Comparison of ENCODE assay signal across 8 cellular contexts in genomic region chr7:21427861-21428641, GRCh38. TPM values are rescaled to one million over a fixed set of nuclear protein-coding genes. Genes with fewer than 3 reads are reported as not detected.
DNase-seq lines count a peak whose midpoint lies in the region; ATAC-seq and TF ChIP-seq lines count a peak whose summit lies in the region.

Gene SP4, plus strand, starts transcription at chr7:21428083. Its CDS starts 169 bp downstream, at chr7:21428252.

- CTCF ChIA-PET in naive thymus-derived CD4-positive, alpha-beta T cell (lab: Charles Lee) = interaction anchor here (0.6 kb wide), 1 partner anchor 509 kb away, joined by 4 read pairs; no protein-coding TSS in a partner anchor

- TF ChIP-seq CTCF in LNCaP clone FGC (IDR thresholded peaks at IDR 0.05; ENCODE audit: control insufficient read depth, extremely low read depth, insufficient read depth) (no peak), fibroblast of lung (conservative IDR thresholded peaks at IDR 0.05 in 1 of 2, IDR thresholded peaks at IDR 0.05 in 1 of 2; ENCODE audit: low read depth in 1 of 2, low read length in 2 of 2) (no peak)

- POLR2A ChIA-PET in naive thymus-derived CD4-positive, alpha-beta T cell (lab: Charles Lee) = interaction anchor here (0.6 to 2.4 kb wide), 8 partner anchors 9 to 521 kb away, joined by 3 to 15 read pairs (median 6); no protein-coding TSS in a partner anchor

- H3K27ac ChIP-seq in fibroblast of lung (ENCODE audit: insufficient read depth, low read length) = peak within 1 kb of the TSS; percentile 93
- peak within 1 kb of the TSS; percentile 99 for H3K27ac ChIP-seq in naive thymus-derived CD4-positive, alpha-beta T cell (ENCODE audit: low read depth, low read length)

- no peaks in the 10 kb centered on the region for H3K9me3 ChIP-seq in fibroblast of lung (ENCODE audit: control insufficient read depth, insufficient read depth, low read depth, low read length)
- H3K9me3 ChIP-seq in naive thymus-derived CD4-positive, alpha-beta T cell (ENCODE audit: control insufficient read depth in 2 of 3, low read length in 3 of 3) = no peaks in the 10 kb centered on the region

- H3K4me2 ChIP-seq in fibroblast of lung (ENCODE audit: extremely low read depth, insufficient read depth, low read length) = peak within 1 kb of the TSS; percentile 93

- no peaks in the 10 kb centered on the region for H3K4me1 ChIP-seq in fibroblast of lung (ENCODE audit: control insufficient read depth, extremely low read depth, insufficient read depth, low read length)
- peaks cover 41 to 49% of the 10 kb centered on the region in 2 donors for H3K4me1 ChIP-seq in naive thymus-derived CD4-positive, alpha-beta T cell (ENCODE audit: control insufficient read depth in 2 of 2, insufficient read depth in 2 of 2, low read length in 2 of 2)

- no peaks in the 10 kb centered on the region for H4K20me1 ChIP-seq in fibroblast of lung (ENCODE audit: control insufficient read depth, extremely low read depth, insufficient read depth, low read length)

- ATAC-seq in naive thymus-derived CD4-positive, alpha-beta T cell = peak; percentile 82
- ATAC-seq in stimulated activated memory B cell treated with anti-CD40 and anti-IgM and Interleukin-4, amounts not matched to agents 10 μg/mL and 1 μg/mL and 100 μg/mL, for 72 hours = peak; percentile 91

- H3K9me3 Mint-ChIP-seq in naive thymus-derived CD4-positive, alpha-beta T cell = no peaks in the 10 kb centered on the region
- H3K9me3 Mint-ChIP-seq in stimulated activated memory B cell treated with anti-CD40 and anti-IgM and Interleukin-4, amounts not matched to agents 10 μg/mL and 1 μg/mL and 100 μg/mL, for 72 hours = no peaks in the 10 kb centered on the region

- no peaks in the 10 kb centered on the region for H3K79me2 ChIP-seq in fibroblast of lung (ENCODE audit: control insufficient read depth, insufficient read depth, low read length)

- H3K36me3 Mint-ChIP-seq in naive thymus-derived CD4-positive, alpha-beta T cell = peaks cover 4 to 30% (median 20%) of the 10 kb centered on the region in 5 donors
- H3K36me3 Mint-ChIP-seq in stimulated activated memory B cell treated with anti-CD40 and anti-IgM and Interleukin-4, amounts not matched to agents 10 μg/mL and 1 μg/mL and 100 μg/mL, for 72 hours = peaks cover 10% of the 10 kb centered on the region

- H3K4me3 Mint-ChIP-seq in naive thymus-derived CD4-positive, alpha-beta T cell = peak within 1 kb of the TSS; percentile 94 to 100 (median 98)
- H3K4me3 Mint-ChIP-seq in stimulated activated memory B cell treated with anti-CD40 and anti-IgM and Interleukin-4, amounts not matched to agents 10 μg/mL and 1 μg/mL and 100 μg/mL, for 72 hours = peak within 1 kb of the TSS; percentile 100

- H3K4me1 Mint-ChIP-seq in naive thymus-derived CD4-positive, alpha-beta T cell = peaks cover 29 to 59% (median 57%) of the 10 kb centered on the region in 7 donors
- H3K4me1 Mint-ChIP-seq in stimulated activated memory B cell treated with anti-CD40 and anti-IgM and Interleukin-4, amounts not matched to agents 10 μg/mL and 1 μg/mL and 100 μg/mL, for 72 hours = peaks cover 51% of the 10 kb centered on the region

- peak within 1 kb of the TSS; percentile 87 for H2AFZ ChIP-seq in fibroblast of lung (ENCODE audit: low read length)

- peak within 1 kb of the TSS; percentile 94 to 100 (median 99) for H3K27ac Mint-ChIP-seq in naive thymus-derived CD4-positive, alpha-beta T cell
- peak within 1 kb of the TSS; percentile 100 for H3K27ac Mint-ChIP-seq in stimulated activated memory B cell treated with anti-CD40 and anti-IgM and Interleukin-4, amounts not matched to agents 10 μg/mL and 1 μg/mL and 100 μg/mL, for 72 hours

- intact Hi-C loops in naive thymus-derived CD4-positive, alpha-beta T cell (cut with micrococcal nuclease) = loop anchor here (1.0 to 10.0 kb wide), 25 partner anchors 15 to 1871 kb away; partner anchors contain the start of genes CDCA7L (in 2 of the 2), DNAH11 (in 1 of the 2), HYCC1 (in 1 of the 2) and KLHL7 (in 1 of the 2)

- no peaks in the 10 kb centered on the region for H3K27me3 Mint-ChIP-seq in naive thymus-derived CD4-positive, alpha-beta T cell
- H3K27me3 Mint-ChIP-seq in stimulated activated memory B cell treated with anti-CD40 and anti-IgM and Interleukin-4, amounts not matched to agents 10 μg/mL and 1 μg/mL and 100 μg/mL, for 72 hours = no peaks in the 10 kb centered on the region

- no peaks in the 10 kb centered on the region for H3K27me3 ChIP-seq in fibroblast of lung (ENCODE audit: control insufficient read depth, insufficient read depth, low read length)
- H3K27me3 ChIP-seq in naive thymus-derived CD4-positive, alpha-beta T cell (ENCODE audit: control insufficient read depth in 2 of 2, insufficient read depth in 2 of 2, low read length in 2 of 2) = no peaks in the 10 kb centered on the region

- peak within 1 kb of the TSS; percentile 68 for H3K9ac ChIP-seq in fibroblast of lung (ENCODE audit: insufficient read depth, low read length)

- peak; percentile 97 for DNase-seq in EH (ENCODE audit: low read depth)
- peak; percentile 99 for DNase-seq in H4 (ENCODE audit: low spot score)
- DNase-seq in LNCaP clone FGC (ENCODE audit: low read depth) = peak; percentile 82
- peak; percentile 96 for DNase-seq in RPMI8226
- DNase-seq in activated T-helper 1 cell treated with anti-CD3 and anti-CD28 coated beads, Interleukin-2, amount 50 U/mL, for 16 hours (ENCODE audit: low read depth in 1 of 2, low spot score in 1 of 2) = peak; percentile 89 to 95
- peak; percentile 93 to 94 for DNase-seq in fibroblast of lung (ENCODE audit: low read depth in 2 of 2)
- peak; percentile 94 to 98 (median 98) for DNase-seq in naive thymus-derived CD4-positive, alpha-beta T cell

- peak within 1 kb of the TSS; percentile 76 for H3K4me3 ChIP-seq in LNCaP clone FGC (ENCODE audit: low read depth, low read length)
- peak within 1 kb of the TSS; percentile 67 to 97 (median 91) for H3K4me3 ChIP-seq in fibroblast of lung (replicated peaks in 1 of 4; ENCODE audit: control extremely low read depth in 1 of 4, insufficient read depth in 1 of 4, low read depth in 3 of 4, low read length in 4 of 4)
- peak within 1 kb of the TSS; percentile 99 for H3K4me3 ChIP-seq in naive thymus-derived CD4-positive, alpha-beta T cell (ENCODE audit: low read length)

- H3K36me3 ChIP-seq in fibroblast of lung (ENCODE audit: control insufficient read depth, insufficient read depth, low read length) = no peaks in the 10 kb centered on the region
- peaks cover 0 to 9% (median 8%) of the 10 kb centered on the region in 3 experiments for H3K36me3 ChIP-seq in naive thymus-derived CD4-positive, alpha-beta T cell (ENCODE audit: control insufficient read depth in 2 of 3, insufficient read depth in 3 of 3, low read length in 3 of 3)

RNA-seq across cellular contexts. Expression of gene SP4, which starts in this region (rescaled TPM):
- total RNA-seq in H4 (2014; rRNA removed; shearing (Covaris generic)) = 12.6 and 16.6 TPM in 2 replicates
- total RNA-seq in fibroblast of lung = 4.9 and 8.8 TPM in 2 replicates
- 2.7 and 2.9 TPM in 2 replicates for polyA plus RNA-seq in fibroblast of lung
- 1.2 and 1.3 TPM in 2 replicates for polyA plus RNA-seq in fibroblast of lung (2012)
- polyA minus RNA-seq in fibroblast of lung (ENCODE audit: low replicate concordance) = 0.39 and 3.0 TPM in 2 replicates
- total RNA-seq in naive thymus-derived CD4-positive, alpha-beta T cell = 10 to 100 TPM; 41.9 to 48.5 (median 45.8) TPM
- 10 to 100 TPM; 13.6 to 15.9 TPM for polyA plus RNA-seq in naive thymus-derived CD4-positive, alpha-beta T cell

Comparison
In these comparisons a context has a peak if more than half of its experiments do, and no peak if none do; other contexts are left out.
1. Peak in every context shown above with its lines: DNase-seq, ATAC-seq, H3K4me3 ChIP-seq and H3K27ac ChIP-seq.